ENCODE assay signal across 14 cellular contexts in the genomic region with DNA sequence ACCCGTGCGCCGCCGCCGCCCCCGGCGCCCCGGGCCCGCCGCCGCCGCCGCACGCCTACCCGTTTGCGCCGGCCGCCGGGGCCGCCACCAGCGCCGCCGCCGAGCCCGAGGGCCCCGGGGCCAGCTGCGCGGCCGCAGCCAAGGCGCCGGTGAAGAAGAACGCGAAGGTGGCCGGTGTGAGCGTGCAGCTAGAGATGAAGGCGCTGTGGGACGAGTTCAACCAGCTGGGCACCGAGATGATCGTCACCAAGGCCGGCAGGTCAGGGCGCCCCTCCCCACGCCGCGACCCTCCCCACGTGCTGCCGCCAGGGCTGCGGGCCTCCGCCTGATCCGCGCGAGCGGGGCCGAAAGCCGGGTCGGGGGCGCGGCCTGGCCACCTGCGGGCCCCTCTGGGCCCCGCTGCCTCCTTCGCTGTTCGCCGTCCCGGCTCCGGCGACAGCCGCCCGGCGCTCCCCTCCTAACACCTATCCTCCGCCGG. TPM values are rescaled to one million over a fixed set of nuclear protein-coding genes. Genes with fewer than 3 reads are reported as not detected.
DNase-seq lines count a peak whose midpoint lies in the region; ATAC-seq and TF ChIP-seq lines count a peak whose summit lies in the region.
"Had no signal": no experiment of that assay in that cellular context is flagged by ENCODE, and none has a peak within 500 bp of the region (broad histone marks: within the 10 kb centered on the region; RNA-seq: fewer than 3 reads in every experiment).

No MANE protein-coding gene starts in this region.

- POLR2A ChIA-PET in Caco-2 (lab: Charles Lee) = no interaction called here

- no peaks in the 10 kb centered on the region for H3K36me3 Mint-ChIP-seq in Caco-2 (ENCODE audit: insufficient read depth, unreplicated experiment)
- H3K36me3 Mint-ChIP-seq: activated naive CD8-positive, alpha-beta T cell had no signal

- intact Hi-C loops in Caco-2 (cut with micrococcal nuclease; ENCODE audit: unreplicated experiment) = no loop called here

- no peaks in the 10 kb centered on the region for H3K36me3 ChIP-seq in Caco-2 (ENCODE audit: control insufficient read depth, insufficient read depth, low read length)
- H3K36me3 ChIP-seq: gastroesophageal sphincter had no signal

- H3K4me1 ChIP-seq in Caco-2 = peaks cover 11% of the 10 kb centered on the region

- no peaks in the 10 kb centered on the region for H3K9me3 ChIP-seq in Caco-2
- H3K9me3 ChIP-seq: gastroesophageal sphincter had no signal

- H3K4me1 Mint-ChIP-seq in Caco-2 (ENCODE audit: low read depth, unreplicated experiment) = peaks cover 17% of the 10 kb centered on the region

- TF ChIP-seq CTCF in Caco-2 (IDR thresholded peaks at IDR 0.05; ENCODE audit: insufficient read depth in 1 of 2, low read depth in 1 of 2, low read length in 1 of 2, severe bottlenecking in 1 of 2, unreplicated experiment in 1 of 2) (no peak), LNCaP clone FGC (IDR thresholded peaks at IDR 0.05; ENCODE audit: control insufficient read depth, extremely low read depth, insufficient read depth) (no peak), epithelial cell of esophagus (IDR thresholded peaks at IDR 0.05; ENCODE audit: insufficient read depth, low read depth, low read length, missing control alignments) (no peak)

- H3K27me3 Mint-ChIP-seq in Caco-2 (ENCODE audit: insufficient read depth, unreplicated experiment) = peaks cover 7% of the 10 kb centered on the region

- peak overlapping the region; percentile 32 for H3K4me3 ChIP-seq in Caco-2 (ENCODE audit: low read depth, low read length)
- peak overlapping the region; percentile 75 for H3K4me3 ChIP-seq in LNCaP clone FGC (ENCODE audit: low read depth, low read length)
- H3K4me3 ChIP-seq in epithelial cell of esophagus (ENCODE audit: low read length) = peak overlapping the region; percentile 74
- peak overlapping the region; percentile 46 for H3K4me3 ChIP-seq in skeletal muscle cell (ENCODE audit: low read depth, low read length)

- H3K27ac Mint-ChIP-seq in Caco-2 (ENCODE audit: unreplicated experiment) = no peak overlapping the region
- H3K27ac Mint-ChIP-seq: activated CD8-positive, alpha-beta T cell treated with anti-CD3 and anti-CD28 coated beads, Interleukin-2, amount 10 ng/mL, durations not matched to agents 7 days and 5 days; activated naive CD8-positive, alpha-beta T cell had no signal

- no TSS peak for BruUV-seq in Caco-2 (replicated peaks; lab: Mats Ljungman, UMichigan)

- no peaks in the 10 kb centered on the region for H3K27me3 ChIP-seq in Caco-2 (replicated peaks; ENCODE audit: control insufficient read depth, insufficient read depth, low read length)

- no peak overlapping the region for H3K4me3 Mint-ChIP-seq in Caco-2 (ENCODE audit: unreplicated experiment)
- H3K4me3 Mint-ChIP-seq: activated CD8-positive, alpha-beta T cell treated with anti-CD3 and anti-CD28 coated beads, Interleukin-2, amount 10 ng/mL, durations not matched to agents 7 days and 5 days had no signal

- CTCF ChIA-PET in Caco-2 (lab: Charles Lee) = interaction anchor here (0.6 to 1.8 kb wide), 2 partner anchors 30 to 37 kb away, joined by 4 read pairs; no protein-coding TSS in a partner anchor

- DNase-seq in Caco-2 (no peak), LNCaP clone FGC (ENCODE audit: low read depth) (no peak), epithelial cell of esophagus (ENCODE audit: low read depth) (peak; percentile 23), skeletal muscle cell (ENCODE audit: low read depth) (no peak), glomerular visceral epithelial cell (ENCODE audit: extremely low spot score) (no peak), nucleus accumbens (lab: John Stamatoyannopoulos, UW) (no peak)
- no peak for DNase-seq in effector CD4-positive, alpha-beta T cell
- DNase-seq: activated CD8-positive, alpha-beta T cell treated with anti-CD3 and anti-CD28 coated beads, Interleukin-2, amount 10 ng/mL, durations not matched to agents 7 days and 5 days; cortex of kidney; NCI-H1694 treated with DMSO at 0.1 percent for 48 hours; T-helper 2 cell had no signal

- H3K9me3 Mint-ChIP-seq in Caco-2 (ENCODE audit: unreplicated experiment) = no peaks in the 10 kb centered on the region

- ATAC-seq in GM21390 (IDR thresholded peaks at IDR 0.05; ENCODE audit: unreplicated experiment) = no peak
- ATAC-seq: activated CD8-positive, alpha-beta T cell treated with anti-CD3 and anti-CD28 coated beads, Interleukin-2, amount 10 ng/mL, durations not matched to agents 7 days and 5 days; gastroesophageal sphincter had no signal

RNA-seq across cellular contexts. Expression of gene TBX1, which starts 0.5 kb away (rescaled TPM):
- total RNA-seq in Caco-2 (2022) = 4.2 and 5.3 TPM in 2 replicates

RNA-seq across cellular contexts. Expression of gene GP1BB, which starts 37.7 kb away (rescaled TPM):
- total RNA-seq in Caco-2 (2022) = 0.39 and 1.0 TPM in 2 replicates
- total RNA-seq: activated CD8-positive, alpha-beta T cell treated with anti-CD3 and anti-CD28 coated beads, Interleukin-2, amount 10 ng/mL, durations not matched to agents 7 days and 5 days had no signal

RNA-seq across cellular contexts. Expression of gene SEPTIN5, which starts 46.8 kb away (rescaled TPM):
- total RNA-seq in Caco-2 (2022) = 1.00 and 1.3 TPM in 2 replicates
